In genomic region chr16:22646948-22647556, GRCh38 we compare ENCODE assay signal across 1 cellular context.
A peak's percentile ranks its signal among the peaks of the same experiment; 100 is the strongest.
TF ChIP-seq lines count a peak whose summit lies in the region.

No MANE protein-coding gene starts in this region.

TF ChIP-seq in HEK293, 187 proteins besides CTCF, POLR2A, EP300 and RAD21 (continued from another document):
- no peak for TF ChIP-seq REST (tag by site-specific recombination; IDR thresholded peaks at IDR 0.05)
- TF ChIP-seq INSM2 (tag by site-specific recombination; IDR thresholded peaks at IDR 0.05) = 0 out of 2 replicates have a peak, but pooled peaks have one; percentile 23
- 0 out of 2 replicates have a peak, but pooled peaks have one; percentile 25 for TF ChIP-seq ZNF18 (tag by site-specific recombination; IDR thresholded peaks at IDR 0.05)
- peak; percentile 42; the same call in 1 of the 2 replicates for TF ChIP-seq ZNF398 (tag by site-specific recombination; IDR thresholded peaks at IDR 0.05)
- no peak for TF ChIP-seq ZFP69B (tag by site-specific recombination; IDR thresholded peaks at IDR 0.05)
- TF ChIP-seq ZNF600 (tag by site-specific recombination; IDR thresholded peaks at IDR 0.05) = peak; percentile 46
- TF ChIP-seq ZNF639 (tag by site-specific recombination; IDR thresholded peaks at IDR 0.05) = peak; percentile 47; the same call in 1 of the 2 replicates
- peak; percentile 4; the same call in 1 of the 2 replicates for TF ChIP-seq ATF2 (tag by site-specific recombination; IDR thresholded peaks at IDR 0.05; ENCODE audit: low read depth)
- peak; percentile 76; the same call in 1 of the 2 replicates for TF ChIP-seq ZNF580 (tag by site-specific recombination; IDR thresholded peaks at IDR 0.05)
- TF ChIP-seq ZNF692 (tag by site-specific recombination; IDR thresholded peaks at IDR 0.05) = 0 out of 2 replicates have a peak, but pooled peaks have one; percentile 36
- TF ChIP-seq TCF7L2 (IDR thresholded peaks at IDR 0.05; ENCODE audit: borderline replicate concordance, low read depth, low read length) = peak; percentile 82; the same call in 1 of the 2 replicates
- TF ChIP-seq OSR2 (tag by site-specific recombination; IDR thresholded peaks at IDR 0.05) = peak; percentile 77
- TF ChIP-seq AEBP2 (tag by site-specific recombination; IDR thresholded peaks at IDR 0.05; ENCODE audit: borderline replicate concordance) = no peak
- TF ChIP-seq IKZF3 (tag by site-specific recombination; IDR thresholded peaks at IDR 0.05) = peak; percentile 54
